9 cellular contexts compared by ENCODE assay signal in the genomic region with DNA sequence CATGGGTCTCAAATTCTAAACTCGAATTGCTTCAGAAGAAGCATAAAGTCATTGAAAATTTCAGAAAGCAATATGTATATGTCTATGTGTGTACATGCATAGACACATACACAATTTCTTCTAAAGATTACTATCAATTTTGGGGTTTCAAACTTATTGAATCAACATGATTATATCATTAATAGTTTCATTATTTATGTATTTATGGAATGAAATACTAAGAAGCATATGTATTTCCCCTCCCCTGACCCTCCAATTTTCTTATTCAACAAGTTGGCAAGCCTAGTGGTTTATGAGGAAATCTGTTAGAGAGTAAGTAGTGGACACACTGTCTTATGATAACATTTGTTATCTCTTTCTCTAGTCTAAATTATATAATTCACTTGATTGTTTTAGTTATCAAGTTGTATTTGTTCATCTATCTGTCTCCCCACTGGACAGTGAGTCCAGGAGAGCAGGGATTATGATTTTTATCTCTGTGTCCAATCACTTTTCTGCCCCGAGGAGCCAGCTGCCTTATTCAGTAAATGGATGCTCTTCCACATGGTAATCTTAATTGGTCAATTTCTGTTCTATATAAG. TPM values are rescaled to one million over a fixed set of nuclear protein-coding genes. Genes with fewer than 3 reads are reported as not detected.
A peak's percentile ranks its signal among the peaks of the same experiment; 100 is the strongest.
DNase-seq lines count a peak whose midpoint lies in the region; ATAC-seq and TF ChIP-seq lines count a peak whose summit lies in the region.
"Not testable (repeated sequence)": the region's sequence is repeated elsewhere in the genome, so short reads cannot be mapped to it uniquely, and the experiment has no call there.
"Had no signal": no experiment of that assay in that cellular context is flagged by ENCODE, and none has a peak within 500 bp of the region (broad histone marks: within the 10 kb centered on the region; RNA-seq: fewer than 3 reads in every experiment).

No MANE protein-coding gene starts in this region.

- H3K4me1 ChIP-seq in BE2C; SK-N-SH (ENCODE audit: control insufficient read depth in 1 of 2, insufficient read depth in 2 of 2, low read depth in 1 of 2, low read length in 1 of 2): not testable (repeated sequence)

- DNase-seq in BE2C (peak; percentile 10), SK-N-SH (peak; percentile 23)

- H3K36me3 ChIP-seq in BE2C; SK-N-SH (replicated peaks in 1 of 2; ENCODE audit: control insufficient read depth in 1 of 2, insufficient read depth in 2 of 2, low read length in 1 of 2): not testable (repeated sequence)

- not testable (repeated sequence) for H4K20me1 ChIP-seq in SK-N-SH (ENCODE audit: insufficient read depth)

- POLR2A ChIA-PET in SK-N-SH (lab: Yijun Ruan, JAX): not testable (repeated sequence)

- CTCF ChIA-PET in SK-N-SH (lab: Yijun Ruan, JAX): interaction anchor here (1.0 kb wide), 1 partner anchor 11 kb away, joined by 3 read pairs; no protein-coding TSS in a partner anchor

- peak in 1 of 2 experiments; percentile 83; a peak in 2 of 4 replicates for TF ChIP-seq EP300 in SK-N-SH (IDR thresholded peaks at IDR 0.05; ENCODE audit: borderline replicate concordance in 1 of 2, low read depth in 1 of 2, low read length in 1 of 2)

- not testable (repeated sequence) for H3K9me2 ChIP-seq in SK-N-SH

- TF ChIP-seq CTCF in BE2C (IDR thresholded peaks at IDR 0.05; ENCODE audit: low read depth, low read length); SK-N-SH (IDR thresholded peaks at IDR 0.05): not testable (repeated sequence)

- WGBS in SK-N-SH (ENCODE audit: low lambda C conversion rate): 0% methylated on average over 2 of the region's 2 CpGs

- not testable (repeated sequence) for H3K79me2 ChIP-seq in SK-N-SH (ENCODE audit: insufficient read depth)

- not testable (repeated sequence) for H3F3A ChIP-seq in SK-N-SH (replicated peaks; ENCODE audit: insufficient read depth)

- not testable (repeated sequence) for H2AFZ ChIP-seq in SK-N-SH (ENCODE audit: low read depth)

- peak overlapping the region in 1 of 2 experiments; percentile 98; a peak in 2 of 4 replicates for H3K27ac ChIP-seq in SK-N-SH (ENCODE audit: low read depth in 2 of 2, low read length in 1 of 2)

- H3K9me3 ChIP-seq in BE2C, SK-N-SH: not testable (repeated sequence)

- H3K4me3 ChIP-seq in BE2C (ENCODE audit: low read depth, low read length): peak overlapping the region; percentile 8; the same call in 1 of the 2 replicates
- H3K4me3 ChIP-seq in SK-N-SH (ENCODE audit: low read depth in 2 of 2, low read length in 1 of 2): not testable (repeated sequence)

- not testable (repeated sequence) for ATAC-seq in SK-N-SH treated with all-trans-retinoic acid at 6 μM for 48 hours

- H3K27me3 ChIP-seq in BE2C; SK-N-SH (ENCODE audit: insufficient read depth): not testable (repeated sequence)

- H3K4me2 ChIP-seq in SK-N-SH: not testable (repeated sequence)

- H3K9ac ChIP-seq in SK-N-SH: not testable (repeated sequence)

- not testable (repeated sequence) for TF ChIP-seq RAD21 in SK-N-SH (IDR thresholded peaks at IDR 0.05; ENCODE audit: low read length)

TF ChIP-seq in SK-N-SH, 30 proteins besides CTCF, POLR2A, EP300 and RAD21:
- TF ChIP-seq CHD2 (IDR thresholded peaks at IDR 0.05; ENCODE audit: low read length, partially characterized antibody) (peak; percentile 39), GATA2 (CRISPR knock-in tag; IDR thresholded peaks at IDR 0.05) (peak; percentile 29; the same call in 1 of the 2 replicates), RCOR1 (IDR thresholded peaks at IDR 0.05; ENCODE audit: low read length) (peak; percentile 53; the same call in 1 of the 2 replicates)

TF ChIP-seq in SK-N-SH treated with all-trans-retinoic acid at 6 μM for 48 hours, 23 proteins besides CTCF, POLR2A, EP300 and RAD21:
- TF ChIP-seq ZFP30 (CRISPR knock-in tag; IDR thresholded peaks at IDR 0.05) (peak; percentile 59; the same call in 1 of the 2 replicates), ZNF70 (CRISPR knock-in tag; IDR thresholded peaks at IDR 0.05) (peak; percentile 62)

RNA-seq across cellular contexts. Expression of a gene that starts 17.3 kb away (rescaled TPM):
- not detected for polyA plus RNA-seq in BE2C (2012; ENCODE audit: insufficient read depth, insufficient read length, low read depth)
- polyA plus RNA-seq in SK-N-SH (2012; rRNA removed): 0.02 and 0.05 TPM in 2 replicates
- 0.08 and 0.09 TPM in 2 replicates for polyA plus RNA-seq in SK-N-SH (2012; cell fraction: cytosol; rRNA removed)
- polyA plus RNA-seq in SK-N-SH (2012; cell fraction: nucleus; rRNA removed): 0.02 and 0.06 TPM in 2 replicates
- polyA plus RNA-seq: AG04450; BJ; CD14-positive monocyte; CD4-positive, alpha-beta memory T cell; CD4-positive, CD25-positive, alpha-beta regulatory T cell; CD8-positive, alpha-beta memory T cell had no signal
